ENCODE assay signal across 21 cellular contexts in genomic region chr7:22837308-22837707, GRCh38. TPM values are rescaled to one million over a fixed set of nuclear protein-coding genes. Genes with fewer than 3 reads are reported as not detected.
DNase-seq lines count a peak whose midpoint lies in the region; ATAC-seq, FAIRE-seq and TF ChIP-seq lines count a peak whose summit lies in the region.
"Had no signal": no experiment of that assay in that cellular context is flagged by ENCODE, and none has a peak within 500 bp of the region (broad histone marks: within the 10 kb centered on the region; RNA-seq: fewer than 3 reads in every experiment).

No MANE protein-coding gene starts in this region.

- no peaks in the 10 kb centered on the region for H3K36me3 ChIP-seq in GM23338 (ENCODE audit: insufficient read depth)
- H3K36me3 ChIP-seq in SK-N-MC (ENCODE audit: insufficient read depth, low read length) = no peaks in the 10 kb centered on the region
- H3K36me3 ChIP-seq in endodermal cell (ENCODE audit: control insufficient read depth, insufficient read depth, low read length) = no peaks in the 10 kb centered on the region
- H3K36me3 ChIP-seq: BLaER1, HAP-1 had no signal

- H3K27ac ChIP-seq in GM23338 (ENCODE audit: low read depth) (no peak overlapping the region), SK-N-MC (peak overlapping the region; percentile 49; the same call in 1 of the 2 replicates), endodermal cell (ENCODE audit: low read depth, low read length) (no peak overlapping the region)
- H3K27ac ChIP-seq: 22Rv1, BLaER1, C4-2B had no signal

- peak overlapping the region; percentile 52 for H3K9ac ChIP-seq in SK-N-MC (ENCODE audit: insufficient read length)
- H3K9ac ChIP-seq in endodermal cell (ENCODE audit: extremely low read depth, low read length, poor library complexity, severe bottlenecking) = no peak overlapping the region
- H3K9ac ChIP-seq: BLaER1 had no signal

- no peaks in the 10 kb centered on the region for H3K9me2 ChIP-seq in GM23338 (ENCODE audit: insufficient read depth)

- WGBS in endodermal cell (ENCODE audit: insufficient coverage in 1 of 2, insufficient read length in 1 of 2), 2 experiments = 89 to 93% methylated on average over 3 to 6 of the region's 6 CpGs

- no peak for FAIRE-seq in GM19239 (lab: Jason Lieb, UNC)
- FAIRE-seq: A204.1, GM12892 had no signal

- H3K9me3 ChIP-seq in SK-N-MC (ENCODE audit: low read depth, low read length) = no peaks in the 10 kb centered on the region
- H3K9me3 ChIP-seq in endodermal cell (ENCODE audit: control insufficient read depth, low read length) = no peaks in the 10 kb centered on the region
- H3K9me3 ChIP-seq: BLaER1, Caco-2, HAP-1 had no signal

- peak; percentile 58 for ATAC-seq in GM23338
- ATAC-seq in stimulated activated naive B cell treated with anti-CD40 and anti-IgM and Interleukin-4, amounts not matched to agents 10 μg/mL and 1 μg/mL and 100 μg/mL, for 72 hours (replicated peaks) = no peak
- ATAC-seq in omental fat pad (ENCODE audit: low FRiP score) = no peak
- ATAC-seq: CD8-positive, alpha-beta T cell had no signal

- no peaks in the 10 kb centered on the region for H4K20me1 ChIP-seq in GM23338 (replicated peaks; ENCODE audit: insufficient read depth)
- H4K20me1 ChIP-seq: BLaER1 had no signal

- no peaks in the 10 kb centered on the region for H3K36me3 Mint-ChIP-seq in GM23338 (ENCODE audit: low read depth)
- no peaks in the 10 kb centered on the region for H3K36me3 Mint-ChIP-seq in endodermal cell (ENCODE audit: low read depth)
- H3K36me3 Mint-ChIP-seq in stimulated activated naive B cell treated with anti-CD40 and anti-IgM and Interleukin-4, amounts not matched to agents 10 μg/mL and 1 μg/mL and 100 μg/mL, for 72 hours = no peaks in the 10 kb centered on the region
- H3K36me3 Mint-ChIP-seq: CD4-positive, CD25-positive, alpha-beta regulatory T cell; CD8-positive, alpha-beta T cell had no signal

- H3K9me3 Mint-ChIP-seq in GM23338 (no peaks in the 10 kb centered on the region), endodermal cell (no peaks in the 10 kb centered on the region)
- no peaks in the 10 kb centered on the region for H3K9me3 Mint-ChIP-seq in stimulated activated naive B cell treated with anti-CD40 and anti-IgM and Interleukin-4, amounts not matched to agents 10 μg/mL and 1 μg/mL and 100 μg/mL, for 72 hours
- H3K9me3 Mint-ChIP-seq: CD4-positive, CD25-positive, alpha-beta regulatory T cell; CD8-positive, alpha-beta T cell; HFFc6 had no signal

- H3K4me3 Mint-ChIP-seq in GM23338 (no peak overlapping the region), endodermal cell (no peak overlapping the region)
- H3K4me3 Mint-ChIP-seq in stimulated activated naive B cell treated with anti-CD40 and anti-IgM and Interleukin-4, amounts not matched to agents 10 μg/mL and 1 μg/mL and 100 μg/mL, for 72 hours = no peak overlapping the region
- H3K4me3 Mint-ChIP-seq: B cell; CD4-positive, CD25-positive, alpha-beta regulatory T cell; CD8-positive, alpha-beta T cell; HFFc6 had no signal

- no peaks in the 10 kb centered on the region for H3K79me2 ChIP-seq in GM23338 (replicated peaks; ENCODE audit: insufficient read depth)

- DNase-seq in GM23338 (ENCODE audit: low spot score) = no peak
- no peak for DNase-seq in SK-N-MC (ENCODE audit: low read depth, low spot score)
- peak; percentile 50 for DNase-seq in endodermal cell
- DNase-seq in islet precursor cell = peak; percentile 30
- no peak for DNase-seq in germinal center (ENCODE audit: low spot score)
- DNase-seq in GM19239 (ENCODE audit: insufficient read length, low spot score) = no peak
- no peak for DNase-seq in stimulated activated naive B cell treated with anti-CD40 and anti-IgM and Interleukin-4, amounts not matched to agents 10 μg/mL and 1 μg/mL and 100 μg/mL, for 72 hours
- DNase-seq in omental fat pad (ENCODE audit: low spot score) = no peak
- DNase-seq: Caco-2; CD4-positive, CD25-positive, alpha-beta regulatory T cell; CD8-positive, alpha-beta T cell; DMS153; DND-41; HFFc6 had no signal

- no peaks in the 10 kb centered on the region for H3F3A ChIP-seq in GM23338 (replicated peaks; ENCODE audit: low read depth)

- H3K27ac Mint-ChIP-seq in GM23338 (no peak overlapping the region), endodermal cell (no peak overlapping the region)
- H3K27ac Mint-ChIP-seq in stimulated activated naive B cell treated with anti-CD40 and anti-IgM and Interleukin-4, amounts not matched to agents 10 μg/mL and 1 μg/mL and 100 μg/mL, for 72 hours = no peak overlapping the region
- H3K27ac Mint-ChIP-seq: B cell; CD4-positive, CD25-positive, alpha-beta regulatory T cell; CD8-positive, alpha-beta T cell; HFFc6 had no signal

- H3K4me1 ChIP-seq in GM23338 (ENCODE audit: insufficient read depth) = peaks cover 9% of the 10 kb centered on the region
- H3K4me1 ChIP-seq in endodermal cell (ENCODE audit: control insufficient read depth, insufficient read depth, low read length) = peaks cover 4% of the 10 kb centered on the region

- peak overlapping the region; percentile 73; the same call in 1 of the 2 replicates for H2AFZ ChIP-seq in GM23338

- no peaks in the 10 kb centered on the region for H3K27me3 ChIP-seq in GM23338 (ENCODE audit: insufficient read depth)
- H3K27me3 ChIP-seq in endodermal cell (ENCODE audit: control insufficient read depth, insufficient read depth, low read length, poor library complexity, severe bottlenecking) = no peaks in the 10 kb centered on the region
- H3K27me3 ChIP-seq: BLaER1 had no signal

- H3K4me3 ChIP-seq in GM23338 (no peak overlapping the region), SK-N-MC (no peak overlapping the region), endodermal cell (ENCODE audit: low read length) (no peak overlapping the region)
- H3K4me3 ChIP-seq: BLaER1, HAP-1 had no signal

- H3K27me3 Mint-ChIP-seq in GM23338 (ENCODE audit: insufficient read depth, low read depth, poor library complexity) (peaks cover 6% of the 10 kb centered on the region), endodermal cell (ENCODE audit: insufficient read depth) (no peaks in the 10 kb centered on the region)
- peaks cover 3 to 12% of the 10 kb centered on the region in 2 donors for H3K27me3 Mint-ChIP-seq in stimulated activated naive B cell treated with anti-CD40 and anti-IgM and Interleukin-4, amounts not matched to agents 10 μg/mL and 1 μg/mL and 100 μg/mL, for 72 hours

- TF ChIP-seq CTCF in GM23338 (conservative IDR thresholded peaks at IDR 0.05; ENCODE audit: low read depth in 2 of 2) (no peak), endodermal cell (conservative IDR thresholded peaks at IDR 0.05) (no peak), omental fat pad (IDR thresholded peaks at IDR 0.05) (no peak)

- H3K4me1 Mint-ChIP-seq in GM23338 (peaks cover 16% of the 10 kb centered on the region), endodermal cell (peaks cover 28% of the 10 kb centered on the region)
- H3K4me1 Mint-ChIP-seq in stimulated activated naive B cell treated with anti-CD40 and anti-IgM and Interleukin-4, amounts not matched to agents 10 μg/mL and 1 μg/mL and 100 μg/mL, for 72 hours = peaks cover 0 to 2% of the 10 kb centered on the region in 2 donors
- H3K4me1 Mint-ChIP-seq: B cell; CD4-positive, CD25-positive, alpha-beta regulatory T cell had no signal

- H3K4me2 ChIP-seq in GM23338 = no peak overlapping the region
- H3K4me2 ChIP-seq: BLaER1 had no signal

TF ChIP-seq in GM23338, 12 proteins besides CTCF, POLR2A, EP300 and RAD21 (continues in another document):
- TF ChIP-seq POLR2AphosphoS5 (IDR thresholded peaks at IDR 0.05; ENCODE audit: low read depth) (no peak), ZNF114 (CRISPR knock-in tag; IDR thresholded peaks at IDR 0.05) (no peak)

RNA-seq across cellular contexts. Expression of gene TOMM7, which starts 14.7 kb away (rescaled TPM):
- 131 and 164 TPM in 2 replicates for total RNA-seq in GM23338 (2014; rRNA removed; shearing (Covaris generic))
- polyA plus RNA-seq in GM23338 (2016; fragmentation: Nextera tagmentation; extraction: Ambion mirVana) = 791 and 920 TPM in 2 replicates
- total RNA-seq in endodermal cell (100 to 1,000 TPM; 335 to 356 TPM), omental fat pad (100 to 1,000 TPM; 139 to 212 (median 163) TPM)
- 358 TPM for polyA plus RNA-seq in endodermal cell (2013, experiment 1 of 2)
- 283 TPM for polyA plus RNA-seq in endodermal cell (2013, experiment 2 of 2)

Comparison
In these comparisons a context has a peak if more than half of its experiments do, and no peak if none do; other contexts are left out.
1. DNase-seq: peak in endodermal cell (single experiment) and islet precursor cell (single experiment); none in GM23338 (single experiment), SK-N-MC (single experiment), germinal center (single experiment), GM19239 (single experiment), stimulated activated naive B cell treated with anti-CD40 and anti-IgM and Interleukin-4, amounts not matched to agents 10 μg/mL and 1 μg/mL and 100 μg/mL, for 72 hours (single experiment) and omental fat pad (single experiment).